ENCODE assay signal across 1 cellular context in genomic region chr5:129903466-129904101, GRCh38.
TF ChIP-seq lines count a peak whose summit lies in the region.

No MANE protein-coding gene starts in this region.

TF ChIP-seq in neural cell, 6 proteins besides CTCF, POLR2A, EP300 and RAD21 (continued from another document):
- TF ChIP-seq TAF1 (IDR thresholded peaks at IDR 0.05; ENCODE audit: low read depth) (no peak), POLR2AphosphoS5 (IDR thresholded peaks at IDR 0.05) (no peak), REST (IDR thresholded peaks at IDR 0.05; ENCODE audit: borderline replicate concordance) (no peak)
